In genomic region chr12:55515696-55516095, GRCh38 we compare ENCODE assay signal across 1 cellular context.
TF ChIP-seq lines count a peak whose summit lies in the region.

No MANE protein-coding gene starts in this region.

TF ChIP-seq in GM23338, 12 proteins besides CTCF, POLR2A, EP300 and RAD21 (continued from another document):
- TF ChIP-seq, protein P1, sequence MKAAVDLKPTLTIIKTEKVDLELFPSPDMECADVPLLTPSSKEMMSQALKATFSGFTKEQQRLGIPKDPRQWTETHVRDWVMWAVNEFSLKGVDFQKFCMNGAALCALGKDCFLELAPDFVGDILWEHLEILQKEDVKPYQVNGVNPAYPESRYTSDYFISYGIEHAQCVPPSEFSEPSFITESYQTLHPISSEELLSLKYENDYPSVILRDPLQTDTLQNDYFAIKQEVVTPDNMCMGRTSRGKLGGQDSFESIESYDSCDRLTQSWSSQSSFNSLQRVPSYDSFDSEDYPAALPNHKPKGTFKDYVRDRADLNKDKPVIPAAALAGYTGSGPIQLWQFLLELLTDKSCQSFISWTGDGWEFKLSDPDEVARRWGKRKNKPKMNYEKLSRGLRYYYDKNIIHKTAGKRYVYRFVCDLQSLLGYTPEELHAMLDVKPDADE (IDR thresholded peaks at IDR 0.05): no peak
- TF ChIP-seq EZH2phosphoT487 (IDR thresholded peaks at IDR 0.05; ENCODE audit: unreplicated experiment) (no peak), POLR2AphosphoS5 (IDR thresholded peaks at IDR 0.05; ENCODE audit: low read depth) (no peak), STAT1 (IDR thresholded peaks at IDR 0.05; ENCODE audit: unreplicated experiment) (no peak), ZNF462 (CRISPR knock-in tag; IDR thresholded peaks at IDR 0.05) (no peak), CREB1 (CRISPR knock-in tag; IDR thresholded peaks at IDR 0.05; ENCODE audit: low read depth) (no peak), NANOG (IDR thresholded peaks at IDR 0.05; ENCODE audit: borderline replicate concordance) (no peak), JUNB (IDR thresholded peaks at IDR 0.05; ENCODE audit: unreplicated experiment) (no peak), EZH2 (IDR thresholded peaks at IDR 0.05; ENCODE audit: low read depth, unreplicated experiment) (no peak)
- TF ChIP-seq, protein P2, sequence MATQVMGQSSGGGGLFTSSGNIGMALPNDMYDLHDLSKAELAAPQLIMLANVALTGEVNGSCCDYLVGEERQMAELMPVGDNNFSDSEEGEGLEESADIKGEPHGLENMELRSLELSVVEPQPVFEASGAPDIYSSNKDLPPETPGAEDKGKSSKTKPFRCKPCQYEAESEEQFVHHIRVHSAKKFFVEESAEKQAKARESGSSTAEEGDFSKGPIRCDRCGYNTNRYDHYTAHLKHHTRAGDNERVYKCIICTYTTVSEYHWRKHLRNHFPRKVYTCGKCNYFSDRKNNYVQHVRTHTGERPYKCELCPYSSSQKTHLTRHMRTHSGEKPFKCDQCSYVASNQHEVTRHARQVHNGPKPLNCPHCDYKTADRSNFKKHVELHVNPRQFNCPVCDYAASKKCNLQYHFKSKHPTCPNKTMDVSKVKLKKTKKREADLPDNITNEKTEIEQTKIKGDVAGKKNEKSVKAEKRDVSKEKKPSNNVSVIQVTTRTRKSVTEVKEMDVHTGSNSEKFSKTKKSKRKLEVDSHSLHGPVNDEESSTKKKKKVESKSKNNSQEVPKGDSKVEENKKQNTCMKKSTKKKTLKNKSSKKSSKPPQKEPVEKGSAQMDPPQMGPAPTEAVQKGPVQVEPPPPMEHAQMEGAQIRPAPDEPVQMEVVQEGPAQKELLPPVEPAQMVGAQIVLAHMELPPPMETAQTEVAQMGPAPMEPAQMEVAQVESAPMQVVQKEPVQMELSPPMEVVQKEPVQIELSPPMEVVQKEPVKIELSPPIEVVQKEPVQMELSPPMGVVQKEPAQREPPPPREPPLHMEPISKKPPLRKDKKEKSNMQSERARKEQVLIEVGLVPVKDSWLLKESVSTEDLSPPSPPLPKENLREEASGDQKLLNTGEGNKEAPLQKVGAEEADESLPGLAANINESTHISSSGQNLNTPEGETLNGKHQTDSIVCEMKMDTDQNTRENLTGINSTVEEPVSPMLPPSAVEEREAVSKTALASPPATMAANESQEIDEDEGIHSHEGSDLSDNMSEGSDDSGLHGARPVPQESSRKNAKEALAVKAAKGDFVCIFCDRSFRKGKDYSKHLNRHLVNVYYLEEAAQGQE (IDR thresholded peaks at IDR 0.05; ENCODE audit: unreplicated experiment): no peak
TF ChIP-seq in GM23338: peak in this region for 0.
